1 cellular context compared by ENCODE assay signal in the genomic region with DNA sequence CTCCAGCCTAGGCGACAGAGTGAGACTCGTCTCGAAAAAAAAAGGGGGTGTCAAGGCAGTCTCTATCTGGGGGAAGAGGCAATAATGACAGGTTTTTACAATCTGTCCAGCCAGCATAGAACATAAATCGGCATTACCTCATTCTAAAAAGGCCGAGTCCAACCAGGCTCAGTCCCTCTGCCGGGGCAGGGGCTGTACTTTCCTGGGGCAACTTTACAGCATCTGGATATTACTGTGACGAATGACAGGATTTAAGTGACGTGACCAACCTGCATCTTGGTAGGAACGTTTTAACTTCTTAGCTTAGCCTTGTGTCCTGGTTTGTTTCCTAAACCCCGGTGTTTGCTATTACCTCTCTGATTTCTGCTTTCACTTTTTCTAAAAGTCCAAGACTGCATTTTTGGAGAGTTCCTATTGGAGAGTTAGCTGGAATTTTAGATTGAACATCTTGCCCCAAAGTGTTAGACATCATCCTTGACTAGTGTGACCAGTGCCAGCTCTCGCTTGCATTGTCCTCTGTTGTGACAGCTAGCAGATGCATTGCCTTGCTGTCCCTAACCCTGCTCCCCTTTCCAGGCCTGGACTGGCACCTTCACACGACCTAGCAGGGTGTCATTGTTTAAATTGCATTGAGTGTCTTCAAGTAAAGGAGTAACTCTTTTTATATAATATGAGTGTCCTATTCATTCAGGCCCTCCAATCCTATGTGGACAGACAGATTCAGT.
TF ChIP-seq lines count a peak whose summit lies in the region.

No MANE protein-coding gene starts in this region.

TF ChIP-seq in IMR-90, 13 proteins besides CTCF, POLR2A, EP300 and RAD21 (continued from another document):
- TF ChIP-seq SMC3 (IDR thresholded peaks at IDR 0.05; ENCODE audit: low read depth, low read length) (no peak), CEBPB (IDR thresholded peaks at IDR 0.05; ENCODE audit: low read depth, low read length) (no peak), CHD1 (IDR thresholded peaks at IDR 0.05; ENCODE audit: low read depth, low read length) (no peak), MAZ (IDR thresholded peaks at IDR 0.05; ENCODE audit: borderline replicate concordance, low read depth, low read length) (no peak), MAFK (IDR thresholded peaks at IDR 0.05; ENCODE audit: low read depth, low read length) (no peak), BHLHE40 (IDR thresholded peaks at IDR 0.05; ENCODE audit: low read depth, low read length) (no peak)
